Comparison of ENCODE assay signal across 2 cellular contexts in the genomic region with DNA sequence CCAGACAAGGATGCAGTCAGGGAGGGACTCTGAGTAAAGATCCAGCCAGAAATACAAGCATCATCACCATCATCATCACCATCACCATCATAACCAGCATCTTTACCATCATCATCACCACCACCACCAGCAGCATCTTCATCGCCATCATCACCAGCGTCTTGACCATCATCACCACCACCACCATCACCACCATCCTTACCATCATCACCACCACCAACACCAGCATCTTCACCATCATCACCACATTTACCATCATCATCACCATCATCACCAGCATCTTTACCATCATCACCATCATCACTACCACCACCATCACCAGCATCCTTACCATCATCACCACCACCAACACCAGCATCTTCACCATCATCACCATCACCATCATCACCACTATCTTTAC.
TF ChIP-seq lines count a peak whose summit lies in the region.

No MANE protein-coding gene starts in this region.

TF ChIP-seq in HepG2, 621 proteins besides CTCF, POLR2A, EP300 and RAD21:
- TF ChIP-seq ZNF282 (IDR thresholded peaks at IDR 0.05; ENCODE audit: partially characterized antibody) (peak; percentile 78), GABPA (IDR thresholded peaks at IDR 0.05; ENCODE audit: low read depth, low read length) (no peak), GABPA (CRISPR knock-in tag; IDR thresholded peaks at IDR 0.05; ENCODE audit: low read depth) (no peak), TSC22D2 (CRISPR knock-in tag; IDR thresholded peaks at IDR 0.05; ENCODE audit: borderline replicate concordance) (no peak), PHF21A (CRISPR knock-in tag; IDR thresholded peaks at IDR 0.05) (no peak), CREB1 (IDR thresholded peaks at IDR 0.05) (peak; percentile 88), CREB1 (CRISPR knock-in tag; IDR thresholded peaks at IDR 0.05) (no peak), IKZF1 (IDR thresholded peaks at IDR 0.05) (0 out of 2 replicates have a peak, but pooled peaks have one; percentile 75), HDAC6 (IDR thresholded peaks at IDR 0.05; ENCODE audit: low read depth, low read length) (no peak)

TF ChIP-seq in H1, 55 proteins besides CTCF, POLR2A, EP300 and RAD21:
- TF ChIP-seq SRF (IDR thresholded peaks at IDR 0.05; ENCODE audit: low read depth, low read length) (no peak), RNF2 (IDR thresholded peaks at IDR 0.05; ENCODE audit: borderline replicate concordance, low read depth, low read length, missing control alignments, poor library complexity, severe bottlenecking) (no peak), EZH2 (IDR thresholded peaks at IDR 0.05; ENCODE audit: low read depth, low read length, severe bottlenecking) (no peak), SP1 (IDR thresholded peaks at IDR 0.05; ENCODE audit: low read depth, low read length) (no peak), BCL11A (IDR thresholded peaks at IDR 0.05; ENCODE audit: low read depth in 2 of 2, low read length in 2 of 2) (no peak), E2F6 (IDR thresholded peaks at IDR 0.05) (no peak), POLR2AphosphoS5 (IDR thresholded peaks at IDR 0.05; ENCODE audit: low read depth, low read length) (no peak), CREB1 (IDR thresholded peaks at IDR 0.05) (no peak), SP2 (IDR thresholded peaks at IDR 0.05; ENCODE audit: low read length) (no peak), POU5F1 (IDR thresholded peaks at IDR 0.05; ENCODE audit: low read depth, low read length) (no peak), TCF12 (IDR thresholded peaks at IDR 0.05; ENCODE audit: low read depth, low read length) (no peak), ZNF274 (IDR thresholded peaks at IDR 0.05; ENCODE audit: borderline replicate concordance, extremely low read depth, low read length) (no peak), GABPA (IDR thresholded peaks at IDR 0.05; ENCODE audit: borderline replicate concordance, insufficient read depth, low read length) (no peak)
- TF ChIP-seq, protein P1, sequence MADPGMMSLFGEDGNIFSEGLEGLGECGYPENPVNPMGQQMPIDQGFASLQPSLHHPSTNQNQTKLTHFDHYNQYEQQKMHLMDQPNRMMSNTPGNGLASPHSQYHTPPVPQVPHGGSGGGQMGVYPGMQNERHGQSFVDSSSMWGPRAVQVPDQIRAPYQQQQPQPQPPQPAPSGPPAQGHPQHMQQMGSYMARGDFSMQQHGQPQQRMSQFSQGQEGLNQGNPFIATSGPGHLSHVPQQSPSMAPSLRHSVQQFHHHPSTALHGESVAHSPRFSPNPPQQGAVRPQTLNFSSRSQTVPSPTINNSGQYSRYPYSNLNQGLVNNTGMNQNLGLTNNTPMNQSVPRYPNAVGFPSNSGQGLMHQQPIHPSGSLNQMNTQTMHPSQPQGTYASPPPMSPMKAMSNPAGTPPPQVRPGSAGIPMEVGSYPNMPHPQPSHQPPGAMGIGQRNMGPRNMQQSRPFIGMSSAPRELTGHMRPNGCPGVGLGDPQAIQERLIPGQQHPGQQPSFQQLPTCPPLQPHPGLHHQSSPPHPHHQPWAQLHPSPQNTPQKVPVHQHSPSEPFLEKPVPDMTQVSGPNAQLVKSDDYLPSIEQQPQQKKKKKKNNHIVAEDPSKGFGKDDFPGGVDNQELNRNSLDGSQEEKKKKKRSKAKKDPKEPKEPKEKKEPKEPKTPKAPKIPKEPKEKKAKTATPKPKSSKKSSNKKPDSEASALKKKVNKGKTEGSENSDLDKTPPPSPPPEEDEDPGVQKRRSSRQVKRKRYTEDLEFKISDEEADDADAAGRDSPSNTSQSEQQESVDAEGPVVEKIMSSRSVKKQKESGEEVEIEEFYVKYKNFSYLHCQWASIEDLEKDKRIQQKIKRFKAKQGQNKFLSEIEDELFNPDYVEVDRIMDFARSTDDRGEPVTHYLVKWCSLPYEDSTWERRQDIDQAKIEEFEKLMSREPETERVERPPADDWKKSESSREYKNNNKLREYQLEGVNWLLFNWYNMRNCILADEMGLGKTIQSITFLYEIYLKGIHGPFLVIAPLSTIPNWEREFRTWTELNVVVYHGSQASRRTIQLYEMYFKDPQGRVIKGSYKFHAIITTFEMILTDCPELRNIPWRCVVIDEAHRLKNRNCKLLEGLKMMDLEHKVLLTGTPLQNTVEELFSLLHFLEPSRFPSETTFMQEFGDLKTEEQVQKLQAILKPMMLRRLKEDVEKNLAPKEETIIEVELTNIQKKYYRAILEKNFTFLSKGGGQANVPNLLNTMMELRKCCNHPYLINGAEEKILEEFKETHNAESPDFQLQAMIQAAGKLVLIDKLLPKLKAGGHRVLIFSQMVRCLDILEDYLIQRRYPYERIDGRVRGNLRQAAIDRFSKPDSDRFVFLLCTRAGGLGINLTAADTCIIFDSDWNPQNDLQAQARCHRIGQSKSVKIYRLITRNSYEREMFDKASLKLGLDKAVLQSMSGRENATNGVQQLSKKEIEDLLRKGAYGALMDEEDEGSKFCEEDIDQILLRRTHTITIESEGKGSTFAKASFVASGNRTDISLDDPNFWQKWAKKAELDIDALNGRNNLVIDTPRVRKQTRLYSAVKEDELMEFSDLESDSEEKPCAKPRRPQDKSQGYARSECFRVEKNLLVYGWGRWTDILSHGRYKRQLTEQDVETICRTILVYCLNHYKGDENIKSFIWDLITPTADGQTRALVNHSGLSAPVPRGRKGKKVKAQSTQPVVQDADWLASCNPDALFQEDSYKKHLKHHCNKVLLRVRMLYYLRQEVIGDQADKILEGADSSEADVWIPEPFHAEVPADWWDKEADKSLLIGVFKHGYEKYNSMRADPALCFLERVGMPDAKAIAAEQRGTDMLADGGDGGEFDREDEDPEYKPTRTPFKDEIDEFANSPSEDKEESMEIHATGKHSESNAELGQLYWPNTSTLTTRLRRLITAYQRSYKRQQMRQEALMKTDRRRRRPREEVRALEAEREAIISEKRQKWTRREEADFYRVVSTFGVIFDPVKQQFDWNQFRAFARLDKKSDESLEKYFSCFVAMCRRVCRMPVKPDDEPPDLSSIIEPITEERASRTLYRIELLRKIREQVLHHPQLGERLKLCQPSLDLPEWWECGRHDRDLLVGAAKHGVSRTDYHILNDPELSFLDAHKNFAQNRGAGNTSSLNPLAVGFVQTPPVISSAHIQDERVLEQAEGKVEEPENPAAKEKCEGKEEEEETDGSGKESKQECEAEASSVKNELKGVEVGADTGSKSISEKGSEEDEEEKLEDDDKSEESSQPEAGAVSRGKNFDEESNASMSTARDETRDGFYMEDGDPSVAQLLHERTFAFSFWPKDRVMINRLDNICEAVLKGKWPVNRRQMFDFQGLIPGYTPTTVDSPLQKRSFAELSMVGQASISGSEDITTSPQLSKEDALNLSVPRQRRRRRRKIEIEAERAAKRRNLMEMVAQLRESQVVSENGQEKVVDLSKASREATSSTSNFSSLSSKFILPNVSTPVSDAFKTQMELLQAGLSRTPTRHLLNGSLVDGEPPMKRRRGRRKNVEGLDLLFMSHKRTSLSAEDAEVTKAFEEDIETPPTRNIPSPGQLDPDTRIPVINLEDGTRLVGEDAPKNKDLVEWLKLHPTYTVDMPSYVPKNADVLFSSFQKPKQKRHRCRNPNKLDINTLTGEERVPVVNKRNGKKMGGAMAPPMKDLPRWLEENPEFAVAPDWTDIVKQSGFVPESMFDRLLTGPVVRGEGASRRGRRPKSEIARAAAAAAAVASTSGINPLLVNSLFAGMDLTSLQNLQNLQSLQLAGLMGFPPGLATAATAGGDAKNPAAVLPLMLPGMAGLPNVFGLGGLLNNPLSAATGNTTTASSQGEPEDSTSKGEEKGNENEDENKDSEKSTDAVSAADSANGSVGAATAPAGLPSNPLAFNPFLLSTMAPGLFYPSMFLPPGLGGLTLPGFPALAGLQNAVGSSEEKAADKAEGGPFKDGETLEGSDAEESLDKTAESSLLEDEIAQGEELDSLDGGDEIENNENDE (IDR thresholded peaks at IDR 0.05; ENCODE audit: insufficient replicate concordance, low read length): no peak
- TF ChIP-seq, protein P2, sequence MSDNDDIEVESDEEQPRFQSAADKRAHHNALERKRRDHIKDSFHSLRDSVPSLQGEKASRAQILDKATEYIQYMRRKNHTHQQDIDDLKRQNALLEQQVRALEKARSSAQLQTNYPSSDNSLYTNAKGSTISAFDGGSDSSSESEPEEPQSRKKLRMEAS (IDR thresholded peaks at IDR 0.05): no peak
